8 cellular contexts compared by ENCODE assay signal in genomic region chr9:135087489-135087791, GRCh38. TPM values are rescaled to one million over a fixed set of nuclear protein-coding genes. Genes with fewer than 3 reads are reported as not detected.
DNase-seq lines count a peak whose midpoint lies in the region; ATAC-seq, FAIRE-seq and TF ChIP-seq lines count a peak whose summit lies in the region.

Gene OLFM1, plus strand, starts transcription at chr9:135087668. Its CDS starts 322 bp downstream, at chr9:135087990.

- DNase-seq in D721Med (ENCODE audit: insufficient read length, low spot score): no peak
- peak; percentile 62 to 64 for DNase-seq in activated T-cell treated with anti-CD3 and anti-CD28 coated beads, Interleukin-2, amount 50 U/mL, for 48 hours
- DNase-seq in head of caudate nucleus: peak in 41 of 42 donors; percentile 46 to 93 (median 80)
- peak; percentile 95 for DNase-seq in osteoblast (ENCODE audit: insufficient read length, low spot score, missing footprints)
- DNase-seq in MV-4-11 (lab: John Stamatoyannopoulos, UW): no peak

- no peaks in the 10 kb centered on the region for H3K79me2 ChIP-seq in osteoblast (ENCODE audit: insufficient read depth, low read length)

- FAIRE-seq in D721Med (lab: Jason Lieb, UNC): no peak

- H3K4me2 ChIP-seq in osteoblast (ENCODE audit: insufficient read depth, low read length): peak within 1 kb of the TSS; percentile 41

- H3K9me3 ChIP-seq in HUES64 (ENCODE audit: insufficient read depth, low read depth, low read length) (no peaks in the 10 kb centered on the region), osteoblast (ENCODE audit: low read depth, low read length) (no peaks in the 10 kb centered on the region)

- no peaks in the 10 kb centered on the region for H4K20me1 ChIP-seq in osteoblast (ENCODE audit: insufficient read depth, low read length)

- H3K27ac ChIP-seq in HUES64 (ENCODE audit: low read depth, low read length): no peak within 1 kb of the TSS
- H3K27ac ChIP-seq in osteoblast (ENCODE audit: low read depth, low read length): no peak within 1 kb of the TSS

- intact Hi-C loops in head of caudate nucleus (cut with DNase I): loop anchor here (2.0 to 5.0 kb wide), 2 partner anchors 255 to 327 kb away; no protein-coding TSS in a partner anchor

- no peak within 1 kb of the TSS for H3K9ac ChIP-seq in HUES64 (ENCODE audit: low read depth, low read length)

- peaks cover 12% of the 10 kb centered on the region; the same call in 1 of the 2 replicates for H3K36me3 ChIP-seq in HUES64 (ENCODE audit: insufficient read depth, low read length)
- H3K36me3 ChIP-seq in osteoblast (ENCODE audit: insufficient read depth, low read length): no peaks in the 10 kb centered on the region

- ATAC-seq in HG02571 (IDR thresholded peaks at IDR 0.05; ENCODE audit: unreplicated experiment) (no peak), GM21723 (IDR thresholded peaks at IDR 0.05; ENCODE audit: unreplicated experiment) (no peak)

- H3K4me3 ChIP-seq in HUES64 (ENCODE audit: low read length) (peak within 1 kb of the TSS; percentile 54), osteoblast (ENCODE audit: insufficient read depth, low read length) (no peak within 1 kb of the TSS)

- under 1% methylated on average over 40 of the region's 40 CpGs for WGBS in HUES64

- H2AFZ ChIP-seq in osteoblast (ENCODE audit: low read length): no peak within 1 kb of the TSS

- TF ChIP-seq CTCF in D721Med (IDR thresholded peaks at IDR 0.05; ENCODE audit: insufficient read depth, missing control alignments): peak; percentile 73
- peak; percentile 33 for TF ChIP-seq CTCF in osteoblast (IDR thresholded peaks at IDR 0.05; ENCODE audit: extremely low read depth, low read depth, low read length)

- H3K27me3 ChIP-seq in HUES64 (ENCODE audit: insufficient read depth, low read length) (peaks cover 50% of the 10 kb centered on the region), osteoblast (ENCODE audit: insufficient read depth, low read length) (peaks cover 27% of the 10 kb centered on the region)

- H3K4me1 ChIP-seq in HUES64 (ENCODE audit: insufficient read depth, low read length) (no peaks in the 10 kb centered on the region), osteoblast (ENCODE audit: insufficient read depth, low read length) (no peaks in the 10 kb centered on the region)

RNA-seq across cellular contexts. Expression of gene OLFM1, which starts in this region (rescaled TPM):
- polyA plus RNA-seq in HUES64 (2013, experiment 1 of 2): 35.5 TPM
- 33.1 TPM for polyA plus RNA-seq in HUES64 (2013, experiment 2 of 2)
- under 0.01 and 0.29 TPM in 2 replicates for total RNA-seq in osteoblast

Comparison
In these comparisons a context has a peak if more than half of its experiments do, and no peak if none do; other contexts are left out.
1. Peak in DNase-seq and H3K4me2 ChIP-seq in osteoblast; RNA of the gene not detected or under 1 TPM.
2. DNase-seq: peak in activated T-cell treated with anti-CD3 and anti-CD28 coated beads, Interleukin-2, amount 50 U/mL, for 48 hours (2 of 2) and head of caudate nucleus (41 of 42); none in D721Med (single experiment) and MV-4-11 (single experiment).